19 cellular contexts compared by ENCODE assay signal in genomic region chr11:10628506-10629236, GRCh38.
DNase-seq lines count a peak whose midpoint lies in the region; ATAC-seq and TF ChIP-seq lines count a peak whose summit lies in the region.
"Had no signal": no experiment of that assay in that cellular context is flagged by ENCODE, and none has a peak within 500 bp of the region (broad histone marks: within the 10 kb centered on the region; RNA-seq: fewer than 3 reads in every experiment).

No MANE protein-coding gene starts in this region.

- H3K36me3 Mint-ChIP-seq in activated naive CD8-positive, alpha-beta T cell treated with anti-CD3 and anti-CD28 coated beads, Interleukin-2, amount 10 ng/mL, durations not matched to agents 7 days and 5 days: no peaks in the 10 kb centered on the region
- no peaks in the 10 kb centered on the region for H3K36me3 Mint-ChIP-seq in activated naive CD8-positive, alpha-beta T cell treated with anti-CD3 and anti-CD28 coated beads for 36 hours
- H3K36me3 Mint-ChIP-seq: natural killer cell had no signal

- TF ChIP-seq POLR2A in heart left ventricle (IDR thresholded peaks at IDR 0.05): no peak

- no peak overlapping the region for H3K4me3 ChIP-seq in coronary artery
- no peak overlapping the region for H3K4me3 ChIP-seq in tibial artery
- no peak overlapping the region for H3K4me3 ChIP-seq in heart left ventricle
- H3K4me3 ChIP-seq: lung, MG63, psoas muscle, SK-N-MC had no signal

- 85 to 91% (median 87%) methylated on average over 9 to 10 of the region's 10 CpGs for WGBS in heart left ventricle, 4 donors

- no peaks in the 10 kb centered on the region for H3K27me3 Mint-ChIP-seq in activated naive CD8-positive, alpha-beta T cell treated with anti-CD3 and anti-CD28 coated beads, Interleukin-2, amount 10 ng/mL, durations not matched to agents 7 days and 5 days
- no peaks in the 10 kb centered on the region for H3K27me3 Mint-ChIP-seq in activated naive CD8-positive, alpha-beta T cell treated with anti-CD3 and anti-CD28 coated beads for 36 hours

- no peak for TF ChIP-seq CTCF in coronary artery (IDR thresholded peaks at IDR 0.05)
- no peak for TF ChIP-seq CTCF in tibial artery (IDR thresholded peaks at IDR 0.05)
- no peak for TF ChIP-seq CTCF in heart left ventricle (IDR thresholded peaks at IDR 0.05)

- DNase-seq in activated naive CD8-positive, alpha-beta T cell treated with anti-CD3 and anti-CD28 coated beads, Interleukin-2, amount 10 ng/mL, durations not matched to agents 7 days and 5 days: no peak
- no peak for DNase-seq in activated naive CD8-positive, alpha-beta T cell treated with anti-CD3 and anti-CD28 coated beads for 36 hours
- peak; percentile 10 for DNase-seq in NCI-H510A (lab: John Stamatoyannopoulos, UW)
- peak; percentile 60 for DNase-seq in coronary artery (ENCODE audit: low spot score)
- DNase-seq in tibial artery: no peak
- DNase-seq in heart left ventricle: no peak
- DNase-seq: activated gamma-delta T cell, erythroblast, MG63, natural killer cell, NCI-H2029, NCI-H526 treated with DMSO at 0.1 percent for 48 hours, PC-3, psoas muscle had no signal

- H3K36me3 ChIP-seq in tibial artery (peaks cover 56 to 68% (median 64%) of the 10 kb centered on the region in 3 donors), heart left ventricle (peaks cover 0 to 8% (median 0%) of the 10 kb centered on the region in 9 donors)
- H3K36me3 ChIP-seq: MG63 had no signal

- H3K27me3 ChIP-seq in tibial artery (no peaks in the 10 kb centered on the region), heart left ventricle (no peaks in the 10 kb centered on the region)
- H3K27me3 ChIP-seq: MG63 had no signal

- H3K4me1 Mint-ChIP-seq in activated naive CD8-positive, alpha-beta T cell treated with anti-CD3 and anti-CD28 coated beads, Interleukin-2, amount 10 ng/mL, durations not matched to agents 7 days and 5 days: peaks cover 7% of the 10 kb centered on the region
- H3K4me1 Mint-ChIP-seq in activated naive CD8-positive, alpha-beta T cell treated with anti-CD3 and anti-CD28 coated beads for 36 hours: peaks cover 8% of the 10 kb centered on the region

- H3K9me3 ChIP-seq in tibial artery: no peaks in the 10 kb centered on the region
- H3K9me3 ChIP-seq in heart left ventricle: no peaks in the 10 kb centered on the region
- H3K9me3 ChIP-seq: MG63, psoas muscle had no signal

- H3K27ac Mint-ChIP-seq in activated naive CD8-positive, alpha-beta T cell treated with anti-CD3 and anti-CD28 coated beads, Interleukin-2, amount 10 ng/mL, durations not matched to agents 7 days and 5 days: no peak overlapping the region
- H3K27ac Mint-ChIP-seq in activated naive CD8-positive, alpha-beta T cell treated with anti-CD3 and anti-CD28 coated beads for 36 hours: no peak overlapping the region
- H3K27ac Mint-ChIP-seq: dendritic cell treated with granulocyte-macrophage colony-stimulating factor and Interleukin-4, amounts not matched to agents 40 ng/mL and 50 ng/mL, for 4 days; natural killer cell had no signal

- H3K9me3 Mint-ChIP-seq in activated naive CD8-positive, alpha-beta T cell treated with anti-CD3 and anti-CD28 coated beads, Interleukin-2, amount 10 ng/mL, durations not matched to agents 7 days and 5 days: no peaks in the 10 kb centered on the region
- no peaks in the 10 kb centered on the region for H3K9me3 Mint-ChIP-seq in activated naive CD8-positive, alpha-beta T cell treated with anti-CD3 and anti-CD28 coated beads for 36 hours
- H3K9me3 Mint-ChIP-seq: dendritic cell treated with granulocyte-macrophage colony-stimulating factor and Interleukin-4, amounts not matched to agents 40 ng/mL and 50 ng/mL, for 4 days; natural killer cell had no signal

- H3K4me1 ChIP-seq in tibial artery (peaks cover 0 to 58% (median 40%) of the 10 kb centered on the region in 4 donors), heart left ventricle (peaks cover 0 to 14% (median 0%) of the 10 kb centered on the region in 12 donors)

- intact Hi-C loops in tibial artery (cut with DNase I; ENCODE audit: low total_unique reads): no loop called here
- intact Hi-C loops in heart left ventricle (cut with DNase I): loop anchor here in 2 of 10 donors (5.0 to 10.0 kb wide), 2 partner anchors 104 to 106 kb away; no protein-coding TSS in a partner anchor

- POLR2A ChIA-PET in activated naive CD8-positive, alpha-beta T cell treated with anti-CD3 and anti-CD28 coated beads, Interleukin-2, amount 10 ng/mL, durations not matched to agents 7 days and 5 days (lab: Charles Lee): interaction anchor here (1.0 kb wide), 1 partner anchor 122 kb away, joined by 3 read pairs; the partner anchor contains the start of gene CTR9

- peak; percentile 58 for ATAC-seq in activated naive CD8-positive, alpha-beta T cell treated with anti-CD3 and anti-CD28 coated beads, Interleukin-2, amount 10 ng/mL, durations not matched to agents 7 days and 5 days (ENCODE audit: low read depth)
- no peak for ATAC-seq in GM21619 (IDR thresholded peaks at IDR 0.05; ENCODE audit: unreplicated experiment)
- no peak for ATAC-seq in GM19324 (IDR thresholded peaks at IDR 0.05; ENCODE audit: low FRiP score, unreplicated experiment)
- ATAC-seq in heart left ventricle: no peak
- ATAC-seq: natural killer cell, PC-3, psoas muscle had no signal

- no peak overlapping the region for H3K4me3 Mint-ChIP-seq in activated naive CD8-positive, alpha-beta T cell treated with anti-CD3 and anti-CD28 coated beads, Interleukin-2, amount 10 ng/mL, durations not matched to agents 7 days and 5 days
- no peak overlapping the region for H3K4me3 Mint-ChIP-seq in activated naive CD8-positive, alpha-beta T cell treated with anti-CD3 and anti-CD28 coated beads for 36 hours
- H3K4me3 Mint-ChIP-seq: dendritic cell treated with granulocyte-macrophage colony-stimulating factor and Interleukin-4, amounts not matched to agents 40 ng/mL and 50 ng/mL, for 4 days; natural killer cell had no signal

- H3K27ac ChIP-seq in coronary artery (peak overlapping the region; percentile 81 to 90), tibial artery (peak overlapping the region; percentile 89), heart left ventricle (peak overlapping the region in 1 of 12 donors; percentile 40)
- H3K27ac ChIP-seq: psoas muscle, SK-N-MC had no signal

Comparison
In these comparisons a context has a peak if more than half of its experiments do, and no peak if none do; other contexts are left out.
1. DNase-seq: peak in NCI-H510A (single experiment) and coronary artery (single experiment); none in activated naive CD8-positive, alpha-beta T cell treated with anti-CD3 and anti-CD28 coated beads, Interleukin-2, amount 10 ng/mL, durations not matched to agents 7 days and 5 days (single experiment), activated naive CD8-positive, alpha-beta T cell treated with anti-CD3 and anti-CD28 coated beads for 36 hours (single experiment), tibial artery (0 of 2) and heart left ventricle (0 of 5).